18 cellular contexts compared by ENCODE assay signal in the genomic region with DNA sequence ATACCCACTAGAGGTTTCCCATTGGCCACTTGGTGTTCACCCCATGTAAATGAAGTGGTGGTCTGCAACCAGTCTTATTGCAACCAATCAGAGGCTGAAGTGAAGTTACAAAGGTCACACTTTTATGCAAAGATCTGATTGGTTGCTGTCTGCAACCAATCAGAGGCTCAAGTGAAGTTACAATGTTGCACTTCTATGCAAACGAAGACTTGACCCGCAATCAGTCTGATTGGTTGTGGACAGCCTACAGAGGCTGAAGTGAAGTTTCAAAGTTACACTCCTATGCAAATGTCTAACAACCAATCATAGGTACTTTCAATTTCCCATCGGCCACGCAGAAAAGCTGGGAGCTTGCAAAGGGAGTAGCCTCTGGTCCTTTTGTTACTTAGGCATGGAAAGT. TPM values are rescaled to one million over a fixed set of nuclear protein-coding genes. Genes with fewer than 3 reads are reported as not detected.
DNase-seq lines count a peak whose midpoint lies in the region; ATAC-seq, FAIRE-seq and TF ChIP-seq lines count a peak whose summit lies in the region.
"Had no signal": no experiment of that assay in that cellular context is flagged by ENCODE, and none has a peak within 500 bp of the region (broad histone marks: within the 10 kb centered on the region; RNA-seq: fewer than 3 reads in every experiment).

No MANE protein-coding gene starts in this region.

- H3K27ac ChIP-seq in endodermal cell (ENCODE audit: low read depth, low read length) = no peak overlapping the region
- H3K27ac ChIP-seq in small intestine (ENCODE audit: low read depth in 1 of 2, low read length in 1 of 2) = no peak overlapping the region
- H3K27ac ChIP-seq: BLaER1, GM23248 had no signal

- no peaks in the 10 kb centered on the region for H3K27me3 ChIP-seq in endodermal cell (ENCODE audit: control insufficient read depth, insufficient read depth, low read length, poor library complexity, severe bottlenecking)
- H3K27me3 ChIP-seq in small intestine (ENCODE audit: control insufficient read depth in 2 of 2, insufficient read depth in 2 of 2, low read length in 2 of 2) = no peaks in the 10 kb centered on the region

- H3K4me3 ChIP-seq in endodermal cell (ENCODE audit: low read length) (no peak overlapping the region), small intestine (ENCODE audit: low read depth in 1 of 2, low read length in 2 of 2) (no peak overlapping the region)
- H3K4me3 ChIP-seq: BLaER1, GM23248, HAP-1 had no signal

- no peak for ATAC-seq in activated T-cell treated with anti-CD3 and anti-CD28 coated beads, Interleukin-2, amount 50 U/mL, for 72 hours (replicated peaks in 1 of 2)
- no peak for ATAC-seq in GM21526 (IDR thresholded peaks at IDR 0.05; ENCODE audit: low FRiP score, unreplicated experiment)
- ATAC-seq in GM19395 (IDR thresholded peaks at IDR 0.05; ENCODE audit: unreplicated experiment) = no peak

- DNase-seq in activated T-cell treated with anti-CD3 and anti-CD28 coated beads, Interleukin-2, amount 50 U/mL, for 24 hours = peak; percentile 1
- DNase-seq in activated T-cell treated with anti-CD3 and anti-CD28 coated beads, Interleukin-2, amount 50 U/mL, for 72 hours = no peak
- DNase-seq in SW480 (ENCODE audit: low spot score) = peak; percentile 8
- DNase-seq in endodermal cell = peak; percentile 28
- DNase-seq in small intestine = peak; percentile 73
- no peak for DNase-seq in GDM1 (lab: John Stamatoyannopoulos, UW)
- DNase-seq: 8988T; Calu3; CD4-positive, alpha-beta memory T cell; DMS53; GF-D8; GM23248 had no signal

- no peak for TF ChIP-seq CTCF in endodermal cell (conservative IDR thresholded peaks at IDR 0.05)

- H3K4me3 Mint-ChIP-seq in activated T-cell treated with anti-CD3 and anti-CD28 coated beads, Interleukin-2, amount 50 U/mL, for 24 hours = no peak overlapping the region
- H3K4me3 Mint-ChIP-seq in activated T-cell treated with anti-CD3 and anti-CD28 coated beads, Interleukin-2, amount 50 U/mL, for 72 hours = no peak overlapping the region
- H3K4me3 Mint-ChIP-seq in endodermal cell = no peak overlapping the region
- H3K4me3 Mint-ChIP-seq: CD14-positive monocyte; CD4-positive, alpha-beta memory T cell had no signal

- H3K9ac ChIP-seq in endodermal cell (ENCODE audit: extremely low read depth, low read length, poor library complexity, severe bottlenecking) = no peak overlapping the region
- H3K9ac ChIP-seq: BLaER1, GM23248 had no signal

- H3K36me3 ChIP-seq in endodermal cell (ENCODE audit: control insufficient read depth, insufficient read depth, low read length) (no peaks in the 10 kb centered on the region), small intestine (ENCODE audit: control insufficient read depth in 2 of 2, insufficient read depth in 2 of 2, low read length in 2 of 2) (no peaks in the 10 kb centered on the region)
- H3K36me3 ChIP-seq: BLaER1, HAP-1 had no signal

- H3K9me3 ChIP-seq in endodermal cell (ENCODE audit: control insufficient read depth, low read length) (no peaks in the 10 kb centered on the region), small intestine (ENCODE audit: control insufficient read depth, low read depth) (no peaks in the 10 kb centered on the region)
- H3K9me3 ChIP-seq: BLaER1, HAP-1 had no signal

- no peak overlapping the region for H3K27ac Mint-ChIP-seq in activated T-cell treated with anti-CD3 and anti-CD28 coated beads, Interleukin-2, amount 50 U/mL, for 24 hours
- H3K27ac Mint-ChIP-seq in activated T-cell treated with anti-CD3 and anti-CD28 coated beads, Interleukin-2, amount 50 U/mL, for 72 hours = no peak overlapping the region
- no peak overlapping the region for H3K27ac Mint-ChIP-seq in endodermal cell
- H3K27ac Mint-ChIP-seq: CD14-positive monocyte; CD4-positive, alpha-beta memory T cell had no signal

- H3K27me3 Mint-ChIP-seq in activated T-cell treated with anti-CD3 and anti-CD28 coated beads, Interleukin-2, amount 50 U/mL, for 24 hours = peaks cover 17% of the 10 kb centered on the region
- H3K27me3 Mint-ChIP-seq in activated T-cell treated with anti-CD3 and anti-CD28 coated beads, Interleukin-2, amount 50 U/mL, for 72 hours (ENCODE audit: low read depth) = peaks cover 15% of the 10 kb centered on the region
- no peaks in the 10 kb centered on the region for H3K27me3 Mint-ChIP-seq in endodermal cell (ENCODE audit: insufficient read depth)
- H3K27me3 Mint-ChIP-seq: CD4-positive, alpha-beta memory T cell had no signal

- no peaks in the 10 kb centered on the region for H3K4me1 Mint-ChIP-seq in activated T-cell treated with anti-CD3 and anti-CD28 coated beads, Interleukin-2, amount 50 U/mL, for 24 hours (ENCODE audit: low read depth)
- no peaks in the 10 kb centered on the region for H3K4me1 Mint-ChIP-seq in activated T-cell treated with anti-CD3 and anti-CD28 coated beads, Interleukin-2, amount 50 U/mL, for 72 hours (ENCODE audit: low read depth)
- H3K4me1 Mint-ChIP-seq in endodermal cell = peaks cover 8% of the 10 kb centered on the region

- H3K4me1 ChIP-seq in endodermal cell (ENCODE audit: control insufficient read depth, insufficient read depth, low read length) (no peaks in the 10 kb centered on the region), small intestine (ENCODE audit: control insufficient read depth in 2 of 2, insufficient read depth in 1 of 2, low read depth in 1 of 2, low read length in 1 of 2) (no peaks in the 10 kb centered on the region)
- H3K4me1 ChIP-seq: BLaER1, HAP-1 had no signal

- no peak for FAIRE-seq in small intestine (lab: Jason Lieb, UNC)

- no peaks in the 10 kb centered on the region for H3K36me3 Mint-ChIP-seq in activated T-cell treated with anti-CD3 and anti-CD28 coated beads, Interleukin-2, amount 50 U/mL, for 24 hours (ENCODE audit: low read depth)
- no peaks in the 10 kb centered on the region for H3K36me3 Mint-ChIP-seq in activated T-cell treated with anti-CD3 and anti-CD28 coated beads, Interleukin-2, amount 50 U/mL, for 72 hours (ENCODE audit: insufficient read depth in 2 of 2)
- no peaks in the 10 kb centered on the region for H3K36me3 Mint-ChIP-seq in endodermal cell (ENCODE audit: low read depth)
- H3K36me3 Mint-ChIP-seq: CD14-positive monocyte; CD4-positive, alpha-beta memory T cell had no signal

- H3K9me3 Mint-ChIP-seq in activated T-cell treated with anti-CD3 and anti-CD28 coated beads, Interleukin-2, amount 50 U/mL, for 24 hours = no peaks in the 10 kb centered on the region
- no peaks in the 10 kb centered on the region for H3K9me3 Mint-ChIP-seq in activated T-cell treated with anti-CD3 and anti-CD28 coated beads, Interleukin-2, amount 50 U/mL, for 72 hours
- H3K9me3 Mint-ChIP-seq in endodermal cell = peaks cover 2% of the 10 kb centered on the region
- H3K9me3 Mint-ChIP-seq: CD14-positive monocyte; CD4-positive, alpha-beta memory T cell had no signal

- WGBS in endodermal cell (ENCODE audit: insufficient coverage in 1 of 2, insufficient read length in 1 of 2), 2 experiments = 92 to 97% methylated on average over 2 to 4 of the region's 4 CpGs
- WGBS in small intestine, 3 donors = 24 to 69% (median 53%) methylated on average over 4 of the region's 4 CpGs

RNA-seq across cellular contexts. Expression of gene XPNPEP2, which starts 22.3 kb away (rescaled TPM):
- total RNA-seq in activated T-cell treated with anti-CD3 and anti-CD28 coated beads, Interleukin-2, amount 50 U/mL, for 72 hours = under 1 TPM; 0.24 to 0.42 TPM
- under 1 TPM; 0.20 to 0.31 TPM for total RNA-seq in endodermal cell
- polyA plus RNA-seq in endodermal cell (2013, experiment 1 of 2) = 0.25 TPM
- 0.46 TPM for polyA plus RNA-seq in endodermal cell (2013, experiment 2 of 2)
- polyA plus RNA-seq in small intestine = 10 to 100 TPM; 27.0 to 80.1 (median 27.3) TPM
- total RNA-seq: A673, Calu3 had no signal
- polyA plus RNA-seq: CD14-positive monocyte had no signal

Comparison
In these comparisons a context has a peak if more than half of its experiments do, and no peak if none do; other contexts are left out.
1. DNase-seq: peak in activated T-cell treated with anti-CD3 and anti-CD28 coated beads, Interleukin-2, amount 50 U/mL, for 24 hours (single experiment), SW480 (single experiment), endodermal cell (single experiment) and small intestine (single experiment); none in activated T-cell treated with anti-CD3 and anti-CD28 coated beads, Interleukin-2, amount 50 U/mL, for 72 hours (0 of 2) and GDM1 (single experiment).